1 cellular context compared by ENCODE assay signal in genomic region chr2:185738679-185739472, GRCh38.
A peak's percentile ranks its signal among the peaks of the same experiment; 100 is the strongest.
TF ChIP-seq lines count a peak whose summit lies in the region.

FSIP2 (plus strand) TSS chr2:185738804; CDS start chr2:185738895, 91 bp downstream.

TF ChIP-seq in K562, 482 proteins besides CTCF, POLR2A, EP300 and RAD21 (continued from another document):
- TF ChIP-seq PTBP1 (IDR thresholded peaks at IDR 0.05; ENCODE audit: low read depth, low read length) (no peak), GATAD2A (IDR thresholded peaks at IDR 0.05) (no peak), TFAP4 (CRISPR knock-in tag; IDR thresholded peaks at IDR 0.05; ENCODE audit: borderline replicate concordance) (no peak; the same call in 1 of the 2 replicates), MAZ (CRISPR knock-in tag; conservative IDR thresholded peaks at IDR 0.05 in 1 of 2, IDR thresholded peaks at IDR 0.05 in 1 of 2) (peak; percentile 61 to 65; a peak in 2 of 4 replicates), JUN (IDR thresholded peaks at IDR 0.05; ENCODE audit: borderline replicate concordance, low read depth, low read length) (no peak), JUN (CRISPR knock-in tag; IDR thresholded peaks at IDR 0.05; ENCODE audit: borderline replicate concordance) (no peak), RB1 (IDR thresholded peaks at IDR 0.05; ENCODE audit: low read depth) (0 out of 2 replicates have a peak, but pooled peaks have one; percentile 58), CXXC5 (CRISPR knock-in tag; IDR thresholded peaks at IDR 0.05) (peak; percentile 57), ZZZ3 (IDR thresholded peaks at IDR 0.05) (no peak), SMC3 (conservative IDR thresholded peaks at IDR 0.05; ENCODE audit: insufficient read depth, low read depth, low read length) (peak; percentile 50; the same call in 1 of the 2 replicates), CTCFL (IDR thresholded peaks at IDR 0.05; ENCODE audit: borderline replicate concordance, insufficient read depth, low read depth, low read length, poor library complexity, severe bottlenecking) (peak; percentile 81), CEBPG (CRISPR knock-in tag; IDR thresholded peaks at IDR 0.05) (no peak), CEBPG (tag; conservative IDR thresholded peaks at IDR 0.05 in 1 of 2, IDR thresholded peaks at IDR 0.05 in 1 of 2) (no peak), HNRNPUL1 (IDR thresholded peaks at IDR 0.05; ENCODE audit: low read length) (no peak), DEAF1 (CRISPR knock-in tag; IDR thresholded peaks at IDR 0.05) (peak; percentile 68), NFRKB (IDR thresholded peaks at IDR 0.05; ENCODE audit: low read depth) (no peak), SAFB (IDR thresholded peaks at IDR 0.05; ENCODE audit: borderline replicate concordance, low read depth, low read length) (0 out of 2 replicates have a peak, but pooled peaks have one; percentile 20), NRF1 (conservative IDR thresholded peaks at IDR 0.05 in 1 of 2, IDR thresholded peaks at IDR 0.05 in 1 of 2) (no peak)
TF ChIP-seq in K562: peak in this region for 10.
